Comparison of ENCODE assay signal across 1 cellular context in the genomic region with DNA sequence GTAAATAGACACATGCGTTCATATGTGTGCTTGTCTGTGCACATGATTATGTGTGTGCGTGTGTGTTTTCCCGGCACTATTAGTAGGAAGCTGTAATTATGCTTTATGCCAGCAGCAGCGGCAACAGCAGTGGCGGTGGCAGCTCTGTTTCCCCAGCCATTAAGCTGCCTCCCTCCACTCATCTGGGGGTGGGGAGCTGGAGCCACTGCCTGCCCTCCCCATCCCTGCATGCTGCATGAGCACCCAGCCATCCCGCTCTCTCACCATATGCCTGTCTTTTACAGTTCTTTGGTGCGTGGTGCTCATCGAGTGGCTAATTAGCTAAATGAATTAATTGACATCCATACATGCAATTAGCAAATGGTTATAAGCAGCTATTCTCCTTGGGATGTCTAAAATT.
TF ChIP-seq lines count a peak whose summit lies in the region.

No MANE protein-coding gene starts in this region.

TF ChIP-seq in H1, 55 proteins besides CTCF, POLR2A, EP300 and RAD21:
- TF ChIP-seq, protein P1, sequence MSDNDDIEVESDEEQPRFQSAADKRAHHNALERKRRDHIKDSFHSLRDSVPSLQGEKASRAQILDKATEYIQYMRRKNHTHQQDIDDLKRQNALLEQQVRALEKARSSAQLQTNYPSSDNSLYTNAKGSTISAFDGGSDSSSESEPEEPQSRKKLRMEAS (IDR thresholded peaks at IDR 0.05): no peak
- TF ChIP-seq NANOG (IDR thresholded peaks at IDR 0.05; ENCODE audit: insufficient read depth, low read depth, low read length, poor library complexity, severe bottlenecking): no peak
- TF ChIP-seq SP1 (IDR thresholded peaks at IDR 0.05; ENCODE audit: low read depth, low read length): no peak
- no peak for TF ChIP-seq CBX8 (IDR thresholded peaks at IDR 0.05; ENCODE audit: borderline replicate concordance, low read depth, low read length)
- TF ChIP-seq EZH2 (IDR thresholded peaks at IDR 0.05; ENCODE audit: low read depth, low read length, severe bottlenecking): no peak
- no peak for TF ChIP-seq HDAC6 (IDR thresholded peaks at IDR 0.05; ENCODE audit: low read depth, low read length)
- TF ChIP-seq ASH2L (IDR thresholded peaks at IDR 0.05; ENCODE audit: low read length): no peak
- TF ChIP-seq GABPA (IDR thresholded peaks at IDR 0.05; ENCODE audit: borderline replicate concordance, insufficient read depth, low read length): no peak
- TF ChIP-seq TAF1 (IDR thresholded peaks at IDR 0.05; ENCODE audit: low read depth, low read length): no peak
- no peak for TF ChIP-seq E2F6 (IDR thresholded peaks at IDR 0.05)
- TF ChIP-seq SIN3A (conservative IDR thresholded peaks at IDR 0.05 in 1 of 2, IDR thresholded peaks at IDR 0.05 in 1 of 2; ENCODE audit: low read depth in 1 of 2, low read length in 2 of 2): no peak
